In genomic region chr16:28975158-28975603, GRCh38 we compare ENCODE assay signal across 7 cellular contexts. TPM values are rescaled to one million over a fixed set of nuclear protein-coding genes. Genes with fewer than 3 reads are reported as not detected.
A peak's percentile ranks its signal among the peaks of the same experiment; 100 is the strongest.
DNase-seq lines count a peak whose midpoint lies in the region; ATAC-seq and TF ChIP-seq lines count a peak whose summit lies in the region.

No MANE protein-coding gene starts in this region.

- H3K4me3 ChIP-seq in HL-60 (replicated peaks; ENCODE audit: insufficient read depth, low read length) (peak overlapping the region; percentile 100), cardiac fibroblast (replicated peaks in 1 of 2; ENCODE audit: low read depth in 2 of 2, low read length in 2 of 2) (peak overlapping the region; percentile 99), mononuclear cell (ENCODE audit: low read length) (peak overlapping the region; percentile 77)

- no peaks in the 10 kb centered on the region for H3K9me3 ChIP-seq in mononuclear cell (ENCODE audit: low read depth, low read length)

- H3K4me1 ChIP-seq in mononuclear cell (ENCODE audit: insufficient read depth, low read length): peaks cover 40% of the 10 kb centered on the region

- H3K27me3 ChIP-seq in HL-60 (ENCODE audit: insufficient read depth, poor library complexity, severe bottlenecking) (no peaks in the 10 kb centered on the region), mononuclear cell (ENCODE audit: insufficient read depth, low read length) (no peaks in the 10 kb centered on the region)

- no peak for DNase-seq in HL-60 (ENCODE audit: low read depth in 1 of 2, low spot score in 1 of 2)
- no peak for DNase-seq in cardiac fibroblast (ENCODE audit: low read depth in 2 of 2)
- no peak for DNase-seq in D341Med (ENCODE audit: low spot score)
- DNase-seq in GDM1 (lab: John Stamatoyannopoulos, UW): no peak
- DNase-seq in putamen (ENCODE audit: low spot score): no peak

- H3K27ac ChIP-seq in HL-60 (replicated peaks): peak overlapping the region; percentile 75

- TF ChIP-seq CTCF in HL-60 (IDR thresholded peaks at IDR 0.05; ENCODE audit: insufficient read depth, low read length): no peak
- TF ChIP-seq CTCF in cardiac fibroblast (IDR thresholded peaks at IDR 0.05; ENCODE audit: low read depth, low read length): no peak

- ATAC-seq in GM19452 (IDR thresholded peaks at IDR 0.05; ENCODE audit: unreplicated experiment): peak; percentile 26

RNA-seq across cellular contexts. Expression of gene SPNS1, which starts 0.6 kb away (rescaled TPM):
- 18.7 TPM for total RNA-seq in mononuclear cell

RNA-seq across cellular contexts. Expression of gene LAT, which starts 9.7 kb away (rescaled TPM):
- total RNA-seq in mononuclear cell: 34.0 TPM

RNA-seq across cellular contexts. Expression of gene NFATC2IP, which starts 24.4 kb away (rescaled TPM):
- 31.5 TPM for total RNA-seq in mononuclear cell

RNA-seq across cellular contexts. Expression of gene CD19, which starts 43.4 kb away (rescaled TPM):
- 6.6 TPM for total RNA-seq in mononuclear cell

RNA-seq across cellular contexts. Expression of gene RABEP2, which starts 50.1 kb away (rescaled TPM):
- total RNA-seq in mononuclear cell: 16.3 TPM
